ENCODE assay signal across 8 cellular contexts in the genomic region with DNA sequence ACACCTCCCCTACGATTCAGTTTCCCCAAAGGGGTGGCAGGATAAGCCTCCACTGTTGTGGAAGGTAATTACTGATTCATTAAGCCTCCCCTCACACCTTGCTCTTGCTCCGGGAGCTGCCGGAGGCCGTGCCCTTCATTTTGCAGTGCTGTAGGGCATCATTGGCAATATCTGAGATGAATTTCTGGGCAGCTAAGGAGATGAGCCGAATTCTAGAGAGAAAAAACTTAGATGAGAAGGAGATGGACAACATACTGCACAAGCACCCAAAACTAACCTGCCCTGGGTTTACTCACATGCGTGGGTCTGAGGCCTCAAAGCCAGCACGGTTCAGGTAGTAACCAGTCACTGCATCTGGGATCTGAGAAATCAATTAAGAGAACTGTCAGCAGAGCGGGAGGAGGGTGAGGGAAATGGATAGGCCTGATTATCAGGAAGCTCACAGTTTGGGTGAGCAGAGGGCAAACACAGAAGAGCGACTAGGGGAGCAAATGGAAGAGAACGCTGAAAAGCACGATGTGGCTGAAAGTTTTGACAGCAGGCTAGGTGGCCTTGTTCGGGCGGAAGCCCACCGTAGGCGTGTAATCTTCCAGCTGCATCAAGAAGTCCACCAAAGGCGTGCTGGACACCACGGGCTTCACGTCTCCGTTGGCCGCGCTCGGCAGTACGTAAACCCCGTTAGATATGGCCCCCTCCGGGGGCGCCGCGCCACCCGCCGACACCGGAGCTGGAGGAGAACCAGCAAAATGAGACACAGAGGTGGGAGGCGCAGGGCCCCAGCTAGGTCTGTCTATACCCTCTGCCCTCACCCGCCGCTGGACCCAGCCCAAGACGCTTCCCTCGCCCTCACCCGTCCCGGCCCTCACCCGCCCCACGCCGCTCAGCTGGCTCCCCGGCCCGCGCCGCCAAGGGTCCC. TPM values are rescaled to one million over a fixed set of nuclear protein-coding genes. Genes with fewer than 3 reads are reported as not detected.
A peak's percentile ranks its signal among the peaks of the same experiment; 100 is the strongest.
DNase-seq lines count a peak whose midpoint lies in the region; ATAC-seq lines count a peak whose summit lies in the region.

No MANE protein-coding gene starts in this region.

- intact Hi-C loops in activated CD4-positive, alpha-beta memory T cell treated with anti-CD3 and anti-CD28 coated beads for 36 hours (cut with micrococcal nuclease): loop anchor here (1.0 to 10.0 kb wide), 5 partner anchors 7 to 1063 kb away; partner anchors contain the start of genes ARFIP2, CNGA4, CYB5R2 and SMPD1

- in situ Hi-C loops in G401 (cut with HindIII; ENCODE audit: low sequenced_read_pairs): no loop called here

- peak overlapping the region; percentile 71 for H3K4me3 ChIP-seq in neuron (ENCODE audit: low read length)

- peak overlapping the region; percentile 86 for H3K4me3 Mint-ChIP-seq in activated CD4-positive, alpha-beta memory T cell treated with anti-CD3 and anti-CD28 coated beads for 36 hours

- peaks cover 32% of the 10 kb centered on the region for H3K4me1 ChIP-seq in neuron (ENCODE audit: insufficient read depth, low read length)

- peak; percentile 15 for ATAC-seq in GM19452 (IDR thresholded peaks at IDR 0.05; ENCODE audit: unreplicated experiment)
- peak; percentile 11 for ATAC-seq in HG03571 (IDR thresholded peaks at IDR 0.05; ENCODE audit: unreplicated experiment)

- no peak overlapping the region for H2AFZ ChIP-seq in neuron (ENCODE audit: low read depth, low read length)

- peak overlapping the region; percentile 92 for H3K27ac Mint-ChIP-seq in activated CD4-positive, alpha-beta memory T cell treated with anti-CD3 and anti-CD28 coated beads for 36 hours

- no peaks in the 10 kb centered on the region for H3K27me3 ChIP-seq in neuron (ENCODE audit: insufficient read depth, low read length)

- POLR2A ChIA-PET in activated CD4-positive, alpha-beta memory T cell treated with anti-CD3 and anti-CD28 coated beads for 36 hours (lab: Charles Lee): interaction anchor here (0.7 to 1.3 kb wide), 6 partner anchors 10 to 221 kb away, joined by 3 to 5 read pairs (median 4); partner anchors contain the start of genes ARFIP2, MRPL17, SMPD1 and TIMM10B

- peaks cover 50% of the 10 kb centered on the region for H3K36me3 Mint-ChIP-seq in activated CD4-positive, alpha-beta memory T cell treated with anti-CD3 and anti-CD28 coated beads for 36 hours

- no peaks in the 10 kb centered on the region for H3K27me3 Mint-ChIP-seq in activated CD4-positive, alpha-beta memory T cell treated with anti-CD3 and anti-CD28 coated beads for 36 hours

- H3K4me1 Mint-ChIP-seq in activated CD4-positive, alpha-beta memory T cell treated with anti-CD3 and anti-CD28 coated beads for 36 hours (ENCODE audit: low read depth): peaks cover 6% of the 10 kb centered on the region

- CTCF ChIA-PET in activated CD4-positive, alpha-beta memory T cell treated with anti-CD3 and anti-CD28 coated beads for 36 hours (lab: Charles Lee): interaction anchor here (0.6 to 3.6 kb wide), 17 partner anchors 8 to 221 kb away, joined by 3 to 32 read pairs (median 3); partner anchors contain the start of genes ILK, MRPL17, RRP8 and SMPD1

- H3K36me3 ChIP-seq in neuron (ENCODE audit: insufficient read depth, low read length): peaks cover 46% of the 10 kb centered on the region

- H3K9me3 Mint-ChIP-seq in activated CD4-positive, alpha-beta memory T cell treated with anti-CD3 and anti-CD28 coated beads for 36 hours: no peaks in the 10 kb centered on the region

- DNase-seq in CD1c-positive myeloid dendritic cell (ENCODE audit: extremely low spot score): peak; percentile 24
- DNase-seq in activated CD4-positive, alpha-beta memory T cell treated with anti-CD3 and anti-CD28 coated beads for 36 hours: peak; percentile 47
- peak; percentile 22 for DNase-seq in fibroblast of peridontal ligament (ENCODE audit: extremely low read depth)
- DNase-seq in cortex of kidney (lab: John Stamatoyannopoulos, UW): no peak
- no peak for DNase-seq in G401 (ENCODE audit: low spot score)

- no peaks in the 10 kb centered on the region for H3K9me3 ChIP-seq in neuron (ENCODE audit: low read length)

RNA-seq across cellular contexts. Expression of gene TAF10, which starts 0.7 kb away (rescaled TPM):
- total RNA-seq in activated CD4-positive, alpha-beta memory T cell treated with anti-CD3 and anti-CD28 coated beads for 36 hours: 100 to 1,000 TPM; 158 to 165 TPM
- 62.1 and 64.5 TPM in 2 replicates for total RNA-seq in G401 (2014; rRNA removed; shearing (Covaris generic))

RNA-seq across cellular contexts. Expression of gene ILK, which starts 7.8 kb away (rescaled TPM):
- 10 to 100 TPM; 89.2 to 95.8 TPM for total RNA-seq in activated CD4-positive, alpha-beta memory T cell treated with anti-CD3 and anti-CD28 coated beads for 36 hours
- total RNA-seq in G401 (2014; rRNA removed; shearing (Covaris generic)): 112 and 149 TPM in 2 replicates

RNA-seq across cellular contexts. Expression of gene TPP1, which starts 7.9 kb away (rescaled TPM):
- 10 to 100 TPM; 53.2 to 56.6 TPM for total RNA-seq in activated CD4-positive, alpha-beta memory T cell treated with anti-CD3 and anti-CD28 coated beads for 36 hours
- 9.8 and 26.9 TPM in 2 replicates for total RNA-seq in G401 (2014; rRNA removed; shearing (Covaris generic))

RNA-seq across cellular contexts. Expression of gene RRP8, which starts 7.9 kb away (rescaled TPM):
- total RNA-seq in activated CD4-positive, alpha-beta memory T cell treated with anti-CD3 and anti-CD28 coated beads for 36 hours: 10 to 100 TPM; 34.9 to 37.5 TPM
- 20.3 and 22.2 TPM in 2 replicates for total RNA-seq in G401 (2014; rRNA removed; shearing (Covaris generic))

RNA-seq across cellular contexts. Expression of gene DCHS1, which starts 44.3 kb away (rescaled TPM):
- total RNA-seq in activated CD4-positive, alpha-beta memory T cell treated with anti-CD3 and anti-CD28 coated beads for 36 hours: under 1 TPM; 0.80 to 0.90 TPM
- 0.17 and 0.25 TPM in 2 replicates for total RNA-seq in G401 (2014; rRNA removed; shearing (Covaris generic))

Comparison
In these comparisons a context has a peak if more than half of its experiments do, and no peak if none do; other contexts are left out.
1. DNase-seq: peak in CD1c-positive myeloid dendritic cell (single experiment), activated CD4-positive, alpha-beta memory T cell treated with anti-CD3 and anti-CD28 coated beads for 36 hours (single experiment) and fibroblast of peridontal ligament (single experiment); none in cortex of kidney (single experiment) and G401 (single experiment).